In the genomic region with DNA sequence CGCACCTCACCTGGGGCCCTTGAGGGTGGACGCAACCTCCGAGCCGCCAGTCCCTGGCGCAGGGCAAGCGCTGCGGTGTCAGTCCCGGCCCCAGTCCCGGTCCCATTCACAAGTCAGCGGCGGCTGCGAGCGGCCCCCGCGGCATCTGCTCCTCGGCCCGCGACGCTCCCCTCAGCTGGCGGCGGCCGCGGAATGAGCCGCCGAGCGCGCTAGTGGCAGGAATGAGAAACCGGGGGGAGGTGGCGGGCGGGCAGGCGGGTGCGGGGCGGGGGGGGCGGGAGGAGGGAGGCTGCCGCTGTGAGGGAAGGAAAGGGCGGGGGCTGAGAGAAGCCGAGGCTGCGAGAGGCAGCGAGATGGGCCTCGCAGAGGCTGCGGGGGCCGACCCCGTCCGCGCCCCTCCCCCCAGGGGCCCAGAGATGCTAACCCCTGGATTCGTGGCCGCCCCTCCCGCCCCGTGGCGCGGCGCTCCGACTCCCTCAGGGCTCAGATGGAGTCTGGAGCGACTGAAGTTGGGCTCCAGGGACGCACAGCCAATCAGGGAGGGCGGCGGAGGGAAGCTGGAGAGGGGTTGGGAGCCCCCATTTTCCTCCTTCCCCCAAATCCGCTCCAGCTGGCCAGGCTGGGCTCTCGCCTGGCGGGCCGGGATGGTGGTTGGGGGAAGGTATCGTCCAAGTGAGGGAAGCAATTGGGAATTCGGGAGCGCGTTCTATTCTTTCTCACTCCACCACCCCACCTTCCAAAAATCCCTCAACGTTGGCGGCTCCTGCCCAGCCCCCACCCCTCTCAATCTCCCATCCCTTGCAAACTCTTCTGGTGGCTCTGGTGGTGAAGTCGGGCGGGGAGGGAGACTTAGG, we compare ENCODE assay signal across 10 cellular contexts. TPM values are rescaled to one million over a fixed set of nuclear protein-coding genes. Genes with fewer than 3 reads are reported as not detected.
DNase-seq lines count a peak whose midpoint lies in the region; ATAC-seq lines count a peak whose summit lies in the region.
"Had no signal": no experiment of that assay in that cellular context is flagged by ENCODE, and none has a peak within 500 bp of the region (broad histone marks: within the 10 kb centered on the region; RNA-seq: fewer than 3 reads in every experiment).

A gene with protein sequence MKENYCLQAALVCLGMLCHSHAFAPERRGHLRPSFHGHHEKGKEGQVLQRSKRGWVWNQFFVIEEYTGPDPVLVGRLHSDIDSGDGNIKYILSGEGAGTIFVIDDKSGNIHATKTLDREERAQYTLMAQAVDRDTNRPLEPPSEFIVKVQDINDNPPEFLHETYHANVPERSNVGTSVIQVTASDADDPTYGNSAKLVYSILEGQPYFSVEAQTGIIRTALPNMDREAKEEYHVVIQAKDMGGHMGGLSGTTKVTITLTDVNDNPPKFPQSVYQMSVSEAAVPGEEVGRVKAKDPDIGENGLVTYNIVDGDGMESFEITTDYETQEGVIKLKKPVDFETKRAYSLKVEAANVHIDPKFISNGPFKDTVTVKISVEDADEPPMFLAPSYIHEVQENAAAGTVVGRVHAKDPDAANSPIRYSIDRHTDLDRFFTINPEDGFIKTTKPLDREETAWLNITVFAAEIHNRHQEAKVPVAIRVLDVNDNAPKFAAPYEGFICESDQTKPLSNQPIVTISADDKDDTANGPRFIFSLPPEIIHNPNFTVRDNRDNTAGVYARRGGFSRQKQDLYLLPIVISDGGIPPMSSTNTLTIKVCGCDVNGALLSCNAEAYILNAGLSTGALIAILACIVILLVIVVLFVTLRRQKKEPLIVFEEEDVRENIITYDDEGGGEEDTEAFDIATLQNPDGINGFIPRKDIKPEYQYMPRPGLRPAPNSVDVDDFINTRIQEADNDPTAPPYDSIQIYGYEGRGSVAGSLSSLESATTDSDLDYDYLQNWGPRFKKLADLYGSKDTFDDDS (minus strand): TSS at position 194 of the 854 bp plus-strand sequence. CDS start 117,194 bp downstream, outside the sequence.

- no peaks in the 10 kb centered on the region for H3K4me1 ChIP-seq in urinary bladder (ENCODE audit: insufficient read depth)

- H3K36me3 ChIP-seq in urinary bladder (ENCODE audit: insufficient read depth): no peaks in the 10 kb centered on the region

- peak within 1 kb of the TSS; percentile 90 for H3K27ac ChIP-seq in urinary bladder (ENCODE audit: low read depth)

- H3K4me3 ChIP-seq in urinary bladder (ENCODE audit: low read depth, low read length): peak within 1 kb of the TSS; percentile 75

- under 1% methylated on average over 64 of the region's 69 CpGs for WGBS in urinary bladder

- peak; percentile 19 for ATAC-seq in esophagus mucosa

- DNase-seq in NCI-H524 (lab: John Stamatoyannopoulos, UW) (peak; percentile 43 to 73), NCI-H524 treated with DMSO at 0.1 percent for 48 hours (lab: John Stamatoyannopoulos, UW) (no peak), midbrain (lab: John Stamatoyannopoulos, UW) (peak; percentile 65), T-helper 1 cell (no peak), GM19240 (ENCODE audit: insufficient read length, low spot score) (no peak)
- DNase-seq in stimulated activated naive CD4-positive, alpha-beta T cell (lab: John Stamatoyannopoulos, UW): no peak
- DNase-seq: activated B cell treated with CpG ODN at 0.5 μM for 24 hours, DND-41 had no signal

RNA-seq across cellular contexts. Expression of the gene that starts here (rescaled TPM):
- total RNA-seq in esophagus mucosa (3.8 TPM), urinary bladder (428 TPM)
- polyA plus RNA-seq in urinary bladder: 71.9 TPM
- total RNA-seq: activated B cell treated with CpG ODN at 0.5 μM for 24 hours had no signal

Comparison
In these comparisons a context has a peak if more than half of its experiments do, and no peak if none do; other contexts are left out.
1. RNA of the gene that starts here (total RNA-seq): 428 TPM in urinary bladder (single experiment); 3.8 TPM in esophagus mucosa (single experiment); every median in the first group is over 10 times any median in the second.
2. DNase-seq: peak in NCI-H524 (2 of 2) and midbrain (single experiment); none in NCI-H524 treated with DMSO at 0.1 percent for 48 hours (single experiment), T-helper 1 cell (0 of 5), stimulated activated naive CD4-positive, alpha-beta T cell (0 of 6) and GM19240 (single experiment).